In the genomic region with DNA sequence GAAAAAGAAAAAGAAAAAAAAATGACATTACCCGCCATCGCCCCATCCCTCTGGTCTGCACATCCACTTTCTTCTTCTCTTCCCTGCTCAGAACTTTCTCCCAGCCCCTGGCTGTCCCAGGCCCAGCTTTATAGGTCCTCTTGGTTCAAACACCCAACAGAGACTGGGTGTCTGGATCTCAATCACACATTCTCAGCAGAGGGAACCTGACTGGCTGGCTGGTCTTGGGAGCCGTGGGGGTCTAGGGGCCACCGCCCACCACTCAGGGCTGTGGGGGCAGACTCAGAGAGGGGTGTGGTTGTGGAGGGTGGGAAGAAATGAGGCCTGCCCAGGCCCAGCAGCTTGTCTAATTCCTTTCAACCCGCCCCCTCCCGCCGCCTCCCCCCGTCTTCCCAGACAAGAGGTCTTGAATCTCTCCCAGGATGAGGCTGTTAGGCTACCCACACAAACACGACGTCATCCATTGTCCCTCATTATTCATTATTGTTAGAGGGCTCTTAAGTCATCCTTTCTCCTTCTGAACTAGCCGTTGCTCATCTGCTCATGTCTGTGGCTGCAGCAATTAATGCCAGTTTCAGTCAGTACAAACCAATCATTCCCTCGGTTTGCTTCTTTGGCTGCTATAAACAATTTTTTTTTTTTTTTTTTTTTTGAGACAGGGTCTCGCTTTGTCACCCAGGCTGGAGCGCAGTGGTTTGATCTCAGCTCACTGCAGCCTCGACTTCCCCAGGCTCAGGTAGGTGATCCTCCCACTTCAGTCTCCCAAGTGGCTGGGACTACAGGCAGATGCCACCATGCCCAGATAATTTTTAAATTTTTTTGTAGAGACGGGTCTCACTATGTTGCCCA, we compare ENCODE assay signal across 1 cellular context.
TF ChIP-seq lines count a peak whose summit lies in the region.

No MANE protein-coding gene starts in this region.

TF ChIP-seq in IMR-90, 13 proteins besides CTCF, POLR2A, EP300 and RAD21 (continued from another document):
- TF ChIP-seq, protein P1, sequence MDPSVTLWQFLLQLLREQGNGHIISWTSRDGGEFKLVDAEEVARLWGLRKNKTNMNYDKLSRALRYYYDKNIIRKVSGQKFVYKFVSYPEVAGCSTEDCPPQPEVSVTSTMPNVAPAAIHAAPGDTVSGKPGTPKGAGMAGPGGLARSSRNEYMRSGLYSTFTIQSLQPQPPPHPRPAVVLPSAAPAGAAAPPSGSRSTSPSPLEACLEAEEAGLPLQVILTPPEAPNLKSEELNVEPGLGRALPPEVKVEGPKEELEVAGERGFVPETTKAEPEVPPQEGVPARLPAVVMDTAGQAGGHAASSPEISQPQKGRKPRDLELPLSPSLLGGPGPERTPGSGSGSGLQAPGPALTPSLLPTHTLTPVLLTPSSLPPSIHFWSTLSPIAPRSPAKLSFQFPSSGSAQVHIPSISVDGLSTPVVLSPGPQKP (IDR thresholded peaks at IDR 0.05; ENCODE audit: borderline replicate concordance, low read depth, low read length), result no peak
- no peak for TF ChIP-seq NFE2L2 (IDR thresholded peaks at IDR 0.05; ENCODE audit: low read depth, low read length)
- TF ChIP-seq, protein P2, sequence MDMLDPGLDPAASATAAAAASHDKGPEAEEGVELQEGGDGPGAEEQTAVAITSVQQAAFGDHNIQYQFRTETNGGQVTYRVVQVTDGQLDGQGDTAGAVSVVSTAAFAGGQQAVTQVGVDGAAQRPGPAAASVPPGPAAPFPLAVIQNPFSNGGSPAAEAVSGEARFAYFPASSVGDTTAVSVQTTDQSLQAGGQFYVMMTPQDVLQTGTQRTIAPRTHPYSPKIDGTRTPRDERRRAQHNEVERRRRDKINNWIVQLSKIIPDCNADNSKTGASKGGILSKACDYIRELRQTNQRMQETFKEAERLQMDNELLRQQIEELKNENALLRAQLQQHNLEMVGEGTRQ (IDR thresholded peaks at IDR 0.05; ENCODE audit: low read depth, low read length), result no peak
- TF ChIP-seq MXI1 (IDR thresholded peaks at IDR 0.05; ENCODE audit: borderline replicate concordance, low read depth, low read length), result no peak
- TF ChIP-seq BHLHE40 (IDR thresholded peaks at IDR 0.05; ENCODE audit: low read depth, low read length), result no peak
- no peak for TF ChIP-seq MAZ (IDR thresholded peaks at IDR 0.05; ENCODE audit: borderline replicate concordance, low read depth, low read length)
- no peak for TF ChIP-seq RFX5 (IDR thresholded peaks at IDR 0.05; ENCODE audit: low read depth, low read length)
- no peak for TF ChIP-seq SMC3 (IDR thresholded peaks at IDR 0.05; ENCODE audit: low read depth, low read length)
- TF ChIP-seq MAFK (IDR thresholded peaks at IDR 0.05; ENCODE audit: low read depth, low read length), result no peak
- TF ChIP-seq FOS (IDR thresholded peaks at IDR 0.05; ENCODE audit: low read depth, low read length), result no peak
- no peak for TF ChIP-seq CEBPB (IDR thresholded peaks at IDR 0.05; ENCODE audit: low read depth, low read length)
- no peak for TF ChIP-seq RCOR1 (IDR thresholded peaks at IDR 0.05; ENCODE audit: insufficient replicate concordance, low read length)
